Comparison of ENCODE assay signal across 28 cellular contexts in the genomic region with DNA sequence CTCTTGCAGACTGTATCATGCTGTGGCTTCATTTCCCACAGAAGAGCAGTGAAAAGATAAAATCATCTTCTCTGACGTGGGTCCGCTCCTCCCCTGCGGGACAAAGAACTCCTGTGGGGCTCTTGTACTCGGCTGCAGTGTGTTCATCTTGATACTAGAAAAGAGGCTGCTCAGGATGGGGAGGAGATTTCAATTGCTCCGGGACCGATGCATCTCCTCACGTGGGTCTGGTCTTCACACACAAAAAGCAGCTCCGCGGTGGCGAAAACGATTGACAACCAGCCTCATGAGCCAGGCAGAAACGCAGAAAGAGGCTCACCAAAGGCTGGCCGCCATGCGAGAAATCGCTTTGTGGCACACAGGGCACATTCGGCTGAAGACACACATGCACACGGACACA. TPM values are rescaled to one million over a fixed set of nuclear protein-coding genes. Genes with fewer than 3 reads are reported as not detected.
"Had no signal": no experiment of that assay in that cellular context is flagged by ENCODE, and none has a peak within 500 bp of the region (broad histone marks: within the 10 kb centered on the region; RNA-seq: fewer than 3 reads in every experiment).

No MANE protein-coding gene starts in this region.

- H3K27ac Mint-ChIP-seq: activated B cell treated with CpG ODN at 0.5 μM for 24 hours; activated CD4-positive, alpha-beta memory T cell treated with anti-CD3 and anti-CD28 coated beads for 36 hours; activated CD8-positive, alpha-beta memory T cell treated with anti-CD3 and anti-CD28 coated beads, Interleukin-2, amount 10 ng/mL, durations not matched to agents 7 days and 5 days; activated T-cell treated with anti-CD3 and anti-CD28 coated beads, Interleukin-2, amount 50 U/mL, for 72 hours; endodermal cell; nephron progenitor cell; stimulated activated naive CD8-positive, alpha-beta T cell treated with anti-CD3 and anti-CD28 coated beads, Interleukin-15, amount 100 ng/mL, for 72 hours had no signal

- H3K27me3 Mint-ChIP-seq: activated B cell treated with CpG ODN at 0.5 μM for 24 hours; activated CD4-positive, alpha-beta memory T cell treated with anti-CD3 and anti-CD28 coated beads for 36 hours; activated CD8-positive, alpha-beta memory T cell treated with anti-CD3 and anti-CD28 coated beads, Interleukin-2, amount 10 ng/mL, durations not matched to agents 7 days and 5 days had no signal

- H3K4me3 ChIP-seq: cardiac muscle cell, left lung, prostate gland, right atrium auricular region, vagina had no signal

- H3K36me3 Mint-ChIP-seq: activated CD4-positive, alpha-beta memory T cell treated with anti-CD3 and anti-CD28 coated beads for 36 hours; activated CD8-positive, alpha-beta memory T cell treated with anti-CD3 and anti-CD28 coated beads, Interleukin-2, amount 10 ng/mL, durations not matched to agents 7 days and 5 days had no signal

- H3K4me3 Mint-ChIP-seq: activated B cell treated with CpG ODN at 0.5 μM for 24 hours; activated CD4-positive, alpha-beta memory T cell treated with anti-CD3 and anti-CD28 coated beads for 36 hours; activated CD8-positive, alpha-beta memory T cell treated with anti-CD3 and anti-CD28 coated beads, Interleukin-2, amount 10 ng/mL, durations not matched to agents 7 days and 5 days; activated T-cell treated with anti-CD3 and anti-CD28 coated beads, Interleukin-2, amount 50 U/mL, for 72 hours; endodermal cell; nephron progenitor cell had no signal

- H3K4me1 ChIP-seq: left lung, prostate gland, right atrium auricular region, vagina had no signal

- H3K27me3 ChIP-seq: cardiac muscle cell, left lung, right atrium auricular region, vagina had no signal

- H3K36me3 ChIP-seq: cardiac muscle cell, left lung, prostate gland, right atrium auricular region, vagina had no signal

- ATAC-seq: activated CD8-positive, alpha-beta memory T cell treated with anti-CD3 and anti-CD28 coated beads, Interleukin-2, amount 10 ng/mL, durations not matched to agents 7 days and 5 days; activated naive CD4-positive, alpha-beta T cell treated with anti-CD3 and anti-CD28 coated beads, Interleukin-2, amount 50 U/mL, for 72 hours; activated T-cell treated with anti-CD3 and anti-CD28 coated beads, Interleukin-2, amount 50 U/mL, for 72 hours; left lung; stimulated activated naive CD8-positive, alpha-beta T cell treated with anti-CD3 and anti-CD28 coated beads, Interleukin-15, amount 100 ng/mL, for 72 hours had no signal

- DNase-seq: activated B cell treated with CpG ODN at 0.5 μM for 24 hours; activated CD4-positive, alpha-beta memory T cell treated with anti-CD3 and anti-CD28 coated beads for 36 hours; activated CD4-positive, alpha-beta T cell treated with anti-CD3 and anti-CD28 coated beads for 4 hours; activated CD8-positive, alpha-beta memory T cell treated with anti-CD3 and anti-CD28 coated beads, Interleukin-2, amount 10 ng/mL, durations not matched to agents 7 days and 5 days; activated gamma-delta T cell treated with Interleukin-2 at 50 U/mL for 16 hours; activated T-cell treated with anti-CD3 and anti-CD28 coated beads, Interleukin-2, amount 50 U/mL, for 72 hours; amniotic stem cell; endodermal cell; midbrain; nephron progenitor cell; stimulated activated CD4-positive, alpha-beta T cell treated with anti-CD3 and anti-CD28 coated beads, Interleukin-2, amount 100 ng/mL, for 48 hours; stimulated activated naive CD8-positive, alpha-beta T cell treated with anti-CD3 and anti-CD28 coated beads, Interleukin-15, amount 100 ng/mL, for 72 hours; SW 1271; T-helper 2 cell had no signal

- H3K27ac ChIP-seq: cardiac muscle cell, left lung, prostate gland, right atrium auricular region, skin epidermis, vagina had no signal

- H3K9me3 ChIP-seq: prostate gland, right atrium auricular region, vagina had no signal

- H3K4me1 Mint-ChIP-seq: activated B cell treated with CpG ODN at 0.5 μM for 24 hours; activated CD8-positive, alpha-beta memory T cell treated with anti-CD3 and anti-CD28 coated beads, Interleukin-2, amount 10 ng/mL, durations not matched to agents 7 days and 5 days; endodermal cell; nephron progenitor cell; stimulated activated naive CD8-positive, alpha-beta T cell treated with anti-CD3 and anti-CD28 coated beads, Interleukin-15, amount 100 ng/mL, for 72 hours had no signal

RNA-seq across cellular contexts. Expression of a gene that starts 14.4 kb away (rescaled TPM):
- total RNA-seq: activated B cell treated with CpG ODN at 0.5 μM for 24 hours; activated CD4-positive, alpha-beta memory T cell treated with anti-CD3 and anti-CD28 coated beads for 36 hours; activated CD8-positive, alpha-beta memory T cell treated with anti-CD3 and anti-CD28 coated beads, Interleukin-2, amount 10 ng/mL, durations not matched to agents 7 days and 5 days; activated naive CD4-positive, alpha-beta T cell treated with anti-CD3 and anti-CD28 coated beads, Interleukin-2, amount 50 U/mL, for 72 hours; activated T-cell treated with anti-CD3 and anti-CD28 coated beads, Interleukin-2, amount 50 U/mL, for 72 hours; cardiac muscle cell; endodermal cell; epithelial cell of proximal tubule; frontal cortex; kidney; left lung; lung microvascular endothelial cell; myocyte; omental fat pad; prostate gland; right atrium auricular region; temporal lobe; vagina had no signal
- polyA plus RNA-seq: cardiac muscle cell had no signal
